Comparison of ENCODE assay signal across 13 cellular contexts in the genomic region with DNA sequence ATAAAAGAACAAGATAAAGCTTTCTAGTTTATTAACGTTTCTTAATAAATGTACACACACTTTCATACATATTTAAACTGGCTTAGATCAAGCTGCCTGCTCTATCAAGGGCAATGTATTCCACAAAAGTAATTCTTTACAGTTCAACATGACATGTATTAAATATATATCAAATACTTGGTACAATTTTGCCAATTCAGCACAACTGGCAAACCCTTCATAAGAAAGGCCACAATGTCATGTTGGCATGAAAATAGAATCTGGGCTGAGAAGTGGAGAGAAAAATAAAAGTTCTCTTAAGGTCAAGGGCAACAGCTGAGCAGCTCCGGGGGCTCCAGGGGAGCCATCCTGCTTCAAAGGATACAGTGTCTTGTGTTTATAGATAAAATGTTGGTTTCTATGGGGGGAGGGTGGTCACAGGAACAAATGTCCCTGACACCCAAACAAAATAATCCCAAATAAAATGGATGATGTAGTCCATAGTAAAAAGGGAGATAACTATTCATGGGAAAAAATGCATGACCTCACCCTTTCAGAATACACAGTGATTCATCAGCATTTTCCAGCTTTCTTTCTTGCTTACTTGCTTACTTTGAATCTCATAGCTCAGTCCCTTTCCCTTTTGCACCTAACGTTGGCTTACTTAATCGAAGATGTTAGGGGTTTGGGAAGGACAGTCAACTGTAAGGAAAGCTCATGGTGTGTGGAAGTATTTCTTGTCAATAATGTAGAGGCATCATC.
DNase-seq lines count a peak whose midpoint lies in the region; ATAC-seq, FAIRE-seq and TF ChIP-seq lines count a peak whose summit lies in the region.
"Had no signal": no experiment of that assay in that cellular context is flagged by ENCODE, and none has a peak within 500 bp of the region (broad histone marks: within the 10 kb centered on the region; RNA-seq: fewer than 3 reads in every experiment).

No MANE protein-coding gene starts in this region.

- no peaks in the 10 kb centered on the region for H3K79me2 ChIP-seq in fibroblast of lung (ENCODE audit: control insufficient read depth, insufficient read depth, low read length)

- 31 to 32% methylated on average over 4 of the region's 4 CpGs for WGBS in pancreas, 2 donors

- peak overlapping the region; percentile 78 for H3K4me2 ChIP-seq in fibroblast of lung (ENCODE audit: extremely low read depth, insufficient read depth, low read length)

- H3K36me3 ChIP-seq in SJCRH30 (no peaks in the 10 kb centered on the region), fibroblast of lung (ENCODE audit: control insufficient read depth, insufficient read depth, low read length) (no peaks in the 10 kb centered on the region), pancreas (no peaks in the 10 kb centered on the region)
- H3K36me3 ChIP-seq: suprapubic skin had no signal

- no peak for FAIRE-seq in pancreas (lab: Jason Lieb, UNC)

- H3K27ac ChIP-seq in SJCRH30 (peak overlapping the region; percentile 45), fibroblast of lung (ENCODE audit: insufficient read depth, low read length) (peak overlapping the region; percentile 47), pancreas (peak overlapping the region in 1 of 4 donors; percentile 3)
- H3K27ac ChIP-seq: suprapubic skin had no signal

- no peaks in the 10 kb centered on the region; the same call in 1 of the 2 replicates for H3K9me3 ChIP-seq in SJCRH30 (replicated peaks)
- no peaks in the 10 kb centered on the region for H3K9me3 ChIP-seq in fibroblast of lung (ENCODE audit: control insufficient read depth, insufficient read depth, low read depth, low read length)
- H3K9me3 ChIP-seq in pancreas: no peaks in the 10 kb centered on the region
- H3K9me3 ChIP-seq: suprapubic skin had no signal

- no peak for TF ChIP-seq CTCF in fibroblast of lung (conservative IDR thresholded peaks at IDR 0.05 in 1 of 2, IDR thresholded peaks at IDR 0.05 in 1 of 2; ENCODE audit: low read depth in 1 of 2, low read length in 2 of 2)
- no peak for TF ChIP-seq CTCF in pancreas (IDR thresholded peaks at IDR 0.05)

- intact Hi-C loops in pancreas (cut with DNase I): no loop called here

- no peaks in the 10 kb centered on the region for H4K20me1 ChIP-seq in fibroblast of lung (ENCODE audit: control insufficient read depth, extremely low read depth, insufficient read depth, low read length)

- H3K4me3 ChIP-seq in SJCRH30 (no peak overlapping the region), fibroblast of lung (replicated peaks in 1 of 4; ENCODE audit: control extremely low read depth in 1 of 4, insufficient read depth in 1 of 4, low read depth in 3 of 4, low read length in 4 of 4) (no peak overlapping the region), pancreas (no peak overlapping the region)
- H3K4me3 ChIP-seq: suprapubic skin had no signal

- H2AFZ ChIP-seq in fibroblast of lung (ENCODE audit: low read length): peak overlapping the region; percentile 58

- H3K27me3 ChIP-seq in SJCRH30 (no peaks in the 10 kb centered on the region), fibroblast of lung (ENCODE audit: control insufficient read depth, insufficient read depth, low read length) (no peaks in the 10 kb centered on the region), pancreas (no peaks in the 10 kb centered on the region)
- H3K27me3 ChIP-seq: suprapubic skin had no signal

- no peak overlapping the region for H3K9ac ChIP-seq in fibroblast of lung (ENCODE audit: insufficient read depth, low read length)

- DNase-seq in GM04503 (ENCODE audit: low read depth) (peak; percentile 50), SJCRH30 (peak; percentile 33 to 70), fibroblast of lung (ENCODE audit: low read depth in 2 of 2) (peak; percentile 65 to 79), pancreas (no peak), SKM-1 (lab: John Stamatoyannopoulos, UW; ENCODE audit: unreplicated experiment) (no peak)
- no peak for DNase-seq in activated naive CD4-positive, alpha-beta T cell treated with Interleukin-2 at 50 U/mL for 16 hours
- no peak for DNase-seq in stimulated activated CD4-positive, alpha-beta T cell treated with anti-CD3 and anti-CD28 coated beads, Interleukin-15, amount 100 ng/mL, for 24 hours
- DNase-seq: activated CD4-positive, alpha-beta T cell treated with anti-CD3 and anti-CD28 coated beads, Interleukin-2, amount 10 ng/mL, durations not matched to agents 7 days and 5 days; DMS79; effector memory CD4-positive, alpha-beta T cell; NCI-H446 had no signal

- peak in 3 of 4 donors; percentile 32 to 74 (median 69) for ATAC-seq in pancreas
- no peak for ATAC-seq in HG02885 (IDR thresholded peaks at IDR 0.05; ENCODE audit: poor library complexity, unreplicated experiment)

- H3K4me1 ChIP-seq in SJCRH30 (peaks cover 24% of the 10 kb centered on the region), fibroblast of lung (ENCODE audit: control insufficient read depth, extremely low read depth, insufficient read depth, low read length) (peaks cover 9% of the 10 kb centered on the region), pancreas (no peaks in the 10 kb centered on the region)
- H3K4me1 ChIP-seq: suprapubic skin had no signal

Comparison
In these comparisons a context has a peak if more than half of its experiments do, and no peak if none do; other contexts are left out.
1. DNase-seq: peak in GM04503 (single experiment), SJCRH30 (2 of 2) and fibroblast of lung (2 of 2); none in pancreas (0 of 6), activated naive CD4-positive, alpha-beta T cell treated with Interleukin-2 at 50 U/mL for 16 hours (single experiment), SKM-1 (single experiment) and stimulated activated CD4-positive, alpha-beta T cell treated with anti-CD3 and anti-CD28 coated beads, Interleukin-15, amount 100 ng/mL, for 24 hours (single experiment).